17 cellular contexts compared by ENCODE assay signal in the genomic region with DNA sequence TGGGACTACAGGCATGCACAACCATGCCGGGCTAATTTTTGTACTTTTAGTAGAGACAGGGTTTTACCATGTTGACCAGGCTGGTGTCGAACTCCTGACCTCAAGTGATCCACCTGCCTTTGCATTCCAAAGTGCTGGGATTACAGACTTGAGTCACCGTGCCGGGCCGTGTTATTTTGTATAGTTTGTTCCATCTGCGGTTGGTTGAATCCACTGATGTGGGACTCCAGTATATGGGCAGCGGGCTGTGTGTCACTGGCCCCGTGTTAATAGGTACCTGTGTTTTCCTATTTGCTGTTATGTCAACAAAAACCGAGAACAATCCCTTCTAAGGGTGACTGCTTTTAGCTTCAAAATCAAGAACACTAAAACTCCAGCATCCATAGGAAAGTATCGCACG.
DNase-seq lines count a peak whose midpoint lies in the region; ATAC-seq, FAIRE-seq and TF ChIP-seq lines count a peak whose summit lies in the region.
"Had no signal": no experiment of that assay in that cellular context is flagged by ENCODE, and none has a peak within 500 bp of the region (broad histone marks: within the 10 kb centered on the region; RNA-seq: fewer than 3 reads in every experiment).

No MANE protein-coding gene starts in this region.

- no peak for TF ChIP-seq POLR2A in testis (IDR thresholded peaks at IDR 0.05)

- no peak overlapping the region for H2AFZ ChIP-seq in astrocyte (ENCODE audit: low read depth, low read length)
- H2AFZ ChIP-seq in smooth muscle cell (ENCODE audit: low read depth), result no peak overlapping the region

- DNase-seq in HK-2 (ENCODE audit: unreplicated experiment), result peak; percentile 57
- no peak for DNase-seq in astrocyte (ENCODE audit: low read depth)
- peak; percentile 31 for DNase-seq in kidney glomerular epithelial cell (lab: John Stamatoyannopoulos, UW)
- no peak for DNase-seq in smooth muscle cell (lab: John Stamatoyannopoulos, UW; ENCODE audit: unreplicated experiment)
- DNase-seq in stimulated activated naive CD4-positive, alpha-beta T cell (lab: John Stamatoyannopoulos, UW), result no peak
- no peak for DNase-seq in testis
- DNase-seq: activated CD4-positive, alpha-beta T cell treated with anti-CD3 and anti-CD28 coated beads for 4 hours; activated CD8-positive, alpha-beta memory T cell treated with anti-CD3 and anti-CD28 coated beads, Interleukin-2, amount 50 U/mL, for 4 hours; activated naive CD4-positive, alpha-beta T cell treated with Interleukin-2 at 50 U/mL for 16 hours; cortex of kidney; erythroblast; right cardiac atrium; T1000 had no signal

- H3K4me1 ChIP-seq in astrocyte (ENCODE audit: insufficient read depth, low read length) (peaks cover 41% of the 10 kb centered on the region), smooth muscle cell (ENCODE audit: low read depth) (peaks cover 38% of the 10 kb centered on the region), testis (peaks cover 21% of the 10 kb centered on the region)

- H4K20me1 ChIP-seq in astrocyte (ENCODE audit: insufficient read depth, low read length) (no peaks in the 10 kb centered on the region), smooth muscle cell (ENCODE audit: low read depth) (no peaks in the 10 kb centered on the region)

- ATAC-seq in GM21737 (IDR thresholded peaks at IDR 0.05; ENCODE audit: unreplicated experiment) (no peak), HG02840 (IDR thresholded peaks at IDR 0.05; ENCODE audit: low FRiP score, unreplicated experiment) (no peak)
- ATAC-seq: right cardiac atrium had no signal

- H3K9me3 Mint-ChIP-seq in astrocyte (ENCODE audit: unreplicated experiment), result peaks cover 4% of the 10 kb centered on the region

- H3K36me3 ChIP-seq in astrocyte (ENCODE audit: insufficient read depth, low read length) (no peaks in the 10 kb centered on the region), smooth muscle cell (ENCODE audit: low read depth) (no peaks in the 10 kb centered on the region), testis (ENCODE audit: low read depth, missing control alignments) (no peaks in the 10 kb centered on the region)
- H3K36me3 ChIP-seq: thoracic aorta had no signal

- no peak overlapping the region for H3K4me3 ChIP-seq in astrocyte (ENCODE audit: insufficient read depth, low read depth, low read length)
- H3K4me3 ChIP-seq in smooth muscle cell, result no peak overlapping the region
- H3K4me3 ChIP-seq in testis, result no peak overlapping the region
- H3K4me3 ChIP-seq: SK-N-MC had no signal

- H3K9me3 ChIP-seq in astrocyte (ENCODE audit: insufficient read depth, low read depth, low read length) (no peaks in the 10 kb centered on the region), smooth muscle cell (replicated peaks; ENCODE audit: low read depth) (no peaks in the 10 kb centered on the region), testis (no peaks in the 10 kb centered on the region)
- H3K9me3 ChIP-seq: thoracic aorta had no signal

- no peaks in the 10 kb centered on the region for H3K36me3 Mint-ChIP-seq in astrocyte (ENCODE audit: low read depth, unreplicated experiment)

- H3K79me2 ChIP-seq in astrocyte (ENCODE audit: insufficient read depth, low read length) (no peaks in the 10 kb centered on the region), smooth muscle cell (ENCODE audit: low read depth) (no peaks in the 10 kb centered on the region)

- no peaks in the 10 kb centered on the region for H3K27me3 Mint-ChIP-seq in astrocyte (ENCODE audit: low read depth, unreplicated experiment)

- no peak overlapping the region for H3K4me3 Mint-ChIP-seq in astrocyte (ENCODE audit: unreplicated experiment)

- no peak overlapping the region for H3K9ac ChIP-seq in astrocyte (ENCODE audit: low read length)
- H3K9ac ChIP-seq in smooth muscle cell (ENCODE audit: low read depth), result no peak overlapping the region

- intact Hi-C loops in testis (cut with DNase I; ENCODE audit: low total_unique reads), result no loop called here

- H3K4me2 ChIP-seq in astrocyte (ENCODE audit: low read length) (no peak overlapping the region), smooth muscle cell (no peak overlapping the region)

- peaks cover 20% of the 10 kb centered on the region for H3F3A ChIP-seq in smooth muscle cell (ENCODE audit: low read depth)

- H3K27ac ChIP-seq in astrocyte (ENCODE audit: low read depth, low read length) (no peak overlapping the region), smooth muscle cell (ENCODE audit: low read depth) (peak overlapping the region; percentile 98), testis (no peak overlapping the region)
- H3K27ac ChIP-seq: SK-N-MC had no signal

- H3K27ac Mint-ChIP-seq in astrocyte (ENCODE audit: unreplicated experiment), result peak overlapping the region; percentile 100

- TF ChIP-seq CTCF in astrocyte (IDR thresholded peaks at IDR 0.05; ENCODE audit: insufficient read depth, low read depth, low read length) (no peak), smooth muscle cell (IDR thresholded peaks at IDR 0.05; ENCODE audit: borderline replicate concordance, insufficient read depth, poor library complexity, severe bottlenecking) (no peak), testis (IDR thresholded peaks at IDR 0.05) (no peak)

- FAIRE-seq in astrocyte (lab: Jason Lieb, UNC), result no peak

- H3K4me1 Mint-ChIP-seq in astrocyte (ENCODE audit: low read depth, unreplicated experiment), result peaks cover 53% of the 10 kb centered on the region

- no peaks in the 10 kb centered on the region for H3K27me3 ChIP-seq in astrocyte (ENCODE audit: insufficient read depth, low read length)
- no peaks in the 10 kb centered on the region for H3K27me3 ChIP-seq in smooth muscle cell (ENCODE audit: low read depth)
- H3K27me3 ChIP-seq in testis, result no peaks in the 10 kb centered on the region

- WGBS in smooth muscle cell (ENCODE audit: low lambda C conversion rate), result 92% methylated on average over 11 of the region's 11 CpGs
- WGBS in testis, 2 donors, result 95% methylated on average over 11 of the region's 11 CpGs

Comparison
In these comparisons a context has a peak if more than half of its experiments do, and no peak if none do; other contexts are left out.
1. DNase-seq: peak in HK-2 (single experiment) and kidney glomerular epithelial cell (single experiment); none in astrocyte (single experiment), smooth muscle cell (single experiment), stimulated activated naive CD4-positive, alpha-beta T cell (0 of 6) and testis (single experiment).